21 cellular contexts compared by ENCODE assay signal in the genomic region with DNA sequence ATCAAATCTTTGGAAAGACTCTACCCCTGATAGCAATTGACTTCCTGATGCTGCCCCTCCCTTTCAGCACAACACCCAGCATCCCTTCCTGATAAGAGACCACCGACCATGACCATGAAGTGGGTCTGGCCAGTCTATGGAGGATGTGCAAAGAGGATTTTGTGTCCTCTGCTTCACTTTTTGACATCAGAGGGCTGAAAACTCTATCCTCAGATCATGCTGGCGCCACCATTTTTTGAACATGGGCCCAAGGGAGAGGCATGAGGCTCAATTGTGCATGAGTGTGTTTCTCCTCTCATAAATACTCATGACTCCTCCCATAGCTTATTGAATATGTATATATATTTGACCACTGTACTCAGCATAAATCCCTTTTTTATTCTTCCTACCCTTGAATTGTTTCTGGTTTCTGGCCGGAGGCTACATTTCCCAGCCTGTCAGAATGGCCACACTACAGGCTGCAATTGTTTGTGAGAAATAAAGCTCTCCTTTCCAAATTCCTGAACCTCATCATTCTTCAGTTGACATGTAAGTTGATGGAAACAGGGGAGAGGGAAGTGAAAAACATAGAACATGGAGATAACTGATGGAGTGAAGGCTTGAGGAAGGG.
"Had no signal": no experiment of that assay in that cellular context is flagged by ENCODE, and none has a peak within 500 bp of the region (broad histone marks: within the 10 kb centered on the region; RNA-seq: fewer than 3 reads in every experiment).

No MANE protein-coding gene starts in this region.

- H3K4me3 ChIP-seq: colonic mucosa, gastroesophageal sphincter, heart left ventricle, hepatocyte, left lung, lower lobe of right lung, mucosa of descending colon had no signal

- H3K27me3 ChIP-seq: colonic mucosa, foreskin keratinocyte, hepatocyte had no signal

- H3K4me1 ChIP-seq: colonic mucosa, foreskin keratinocyte, gastroesophageal sphincter, heart left ventricle, left lung, lower lobe of right lung had no signal

- H3K36me3 Mint-ChIP-seq: immature natural killer cell, mesothelial cell of epicardium had no signal

- H3K9me3 Mint-ChIP-seq: dendritic cell treated with granulocyte-macrophage colony-stimulating factor and Interleukin-4, amounts not matched to agents 40 ng/mL and 50 ng/mL, for 4 days had no signal

- H3K27ac Mint-ChIP-seq: dendritic cell treated with granulocyte-macrophage colony-stimulating factor and Interleukin-4, amounts not matched to agents 40 ng/mL and 50 ng/mL, for 4 days; immature natural killer cell; mesothelial cell of epicardium had no signal

- H3K9me3 ChIP-seq: colonic mucosa, gastroesophageal sphincter, heart left ventricle, left lung, lower lobe of right lung, mucosa of descending colon had no signal

- H3K36me3 ChIP-seq: colonic mucosa, gastroesophageal sphincter, heart left ventricle, left lung, lower lobe of right lung had no signal

- DNase-seq: colonic mucosa; cortex of kidney; effector CD4-positive, alpha-beta T cell; effector memory CD4-positive, alpha-beta T cell; erythroblast; foreskin keratinocyte; heart left ventricle; hypothalamus; immature natural killer cell; left cardiac atrium; left lung; left ventricle myocardium superior; lower lobe of right lung; mesenchymal stem cell; mucosa of descending colon had no signal

- H3K4me1 Mint-ChIP-seq: immature natural killer cell had no signal

- H3K27ac ChIP-seq: colonic mucosa, epithelial cell of prostate, foreskin keratinocyte, gastroesophageal sphincter, heart left ventricle, hepatocyte, left lung, lower lobe of right lung had no signal

- H3K4me3 Mint-ChIP-seq: dendritic cell treated with granulocyte-macrophage colony-stimulating factor and Interleukin-4, amounts not matched to agents 40 ng/mL and 50 ng/mL, for 4 days; immature natural killer cell; mesothelial cell of epicardium had no signal

- ATAC-seq: esophagus mucosa, foreskin keratinocyte, gastroesophageal sphincter, heart left ventricle, left cardiac atrium, left lung, left ventricle myocardium superior, lower lobe of right lung, mucosa of descending colon had no signal
